Comparison of ENCODE assay signal across 7 cellular contexts in genomic region chr10:264160-265073, GRCh38.
DNase-seq lines count a peak whose midpoint lies in the region; ATAC-seq and TF ChIP-seq lines count a peak whose summit lies in the region.
"Not testable (repeated sequence)": the region's sequence is repeated elsewhere in the genome, so short reads cannot be mapped to it uniquely, and the experiment has no call there.

No MANE protein-coding gene starts in this region.

- peak; percentile 40 for ATAC-seq in central memory CD8-positive, alpha-beta T cell (replicated peaks; ENCODE audit: extremely low read depth, poor library complexity, severe bottlenecking)

- H3K9ac ChIP-seq in skeletal muscle satellite cell (ENCODE audit: low read depth, low read length) = peak overlapping the region; percentile 2

- peaks cover 12% of the 10 kb centered on the region for H3K4me1 Mint-ChIP-seq in T-helper 2 cell treated with Interferon-gamma antibody and Interleukin-4, amounts not matched to agents 5 μg/mL and 100 μg/mL, for 36 hours (ENCODE audit: low read depth)
- H3K4me1 Mint-ChIP-seq in activated T-cell treated with anti-CD3 and anti-CD28 coated beads, Interleukin-2, amount 50 U/mL, for 24 hours (ENCODE audit: low read depth) = not testable (repeated sequence)
- H3K4me1 Mint-ChIP-seq in central memory CD8-positive, alpha-beta T cell = peaks cover 20% of the 10 kb centered on the region

- H3K36me3 Mint-ChIP-seq in T-helper 2 cell treated with Interferon-gamma antibody and Interleukin-4, amounts not matched to agents 5 μg/mL and 100 μg/mL, for 36 hours (ENCODE audit: low read depth); activated T-cell treated with anti-CD3 and anti-CD28 coated beads, Interleukin-2, amount 50 U/mL, for 24 hours (ENCODE audit: low read depth); central memory CD8-positive, alpha-beta T cell (ENCODE audit: insufficient read depth): not testable (repeated sequence)

- not testable (repeated sequence) for H3K4me2 ChIP-seq in skeletal muscle satellite cell (ENCODE audit: low read length)

- H3K4me3 Mint-ChIP-seq in T-helper 2 cell treated with Interferon-gamma antibody and Interleukin-4, amounts not matched to agents 5 μg/mL and 100 μg/mL, for 36 hours; activated T-cell treated with anti-CD3 and anti-CD28 coated beads, Interleukin-2, amount 50 U/mL, for 24 hours; central memory CD8-positive, alpha-beta T cell: not testable (repeated sequence)

- TF ChIP-seq CTCF in GM12865 (IDR thresholded peaks at IDR 0.05; ENCODE audit: insufficient read depth, low read depth, low read length, missing control alignments) = not testable (repeated sequence)

- DNase-seq in GM12865 (ENCODE audit: low read depth) (peak; percentile 34), M059J (ENCODE audit: low read depth) (peak; percentile 34), kidney tubule cell (ENCODE audit: low spot score) (peak; percentile 12)
- DNase-seq in T-helper 2 cell treated with Interferon-gamma antibody and Interleukin-4, amounts not matched to agents 5 μg/mL and 100 μg/mL, for 36 hours (ENCODE audit: low spot score) = peak; percentile 12
- peak; percentile 36 for DNase-seq in activated T-cell treated with anti-CD3 and anti-CD28 coated beads, Interleukin-2, amount 50 U/mL, for 24 hours
- not testable (repeated sequence) for DNase-seq in central memory CD8-positive, alpha-beta T cell (ENCODE audit: low spot score in 2 of 2)

- not testable (repeated sequence) for H3K36me3 ChIP-seq in skeletal muscle satellite cell (ENCODE audit: insufficient read depth, low read length)

- H3K4me3 ChIP-seq in GM12865 (ENCODE audit: low read depth, low read length); skeletal muscle satellite cell (ENCODE audit: low read length): not testable (repeated sequence)

- not testable (repeated sequence) for H3K27me3 Mint-ChIP-seq in T-helper 2 cell treated with Interferon-gamma antibody and Interleukin-4, amounts not matched to agents 5 μg/mL and 100 μg/mL, for 36 hours (ENCODE audit: low read depth); activated T-cell treated with anti-CD3 and anti-CD28 coated beads, Interleukin-2, amount 50 U/mL, for 24 hours; central memory CD8-positive, alpha-beta T cell

- H3K27me3 ChIP-seq in skeletal muscle satellite cell (ENCODE audit: control insufficient read depth, insufficient read depth, low read length) = not testable (repeated sequence)

- not testable (repeated sequence) for H3K27ac Mint-ChIP-seq in T-helper 2 cell treated with Interferon-gamma antibody and Interleukin-4, amounts not matched to agents 5 μg/mL and 100 μg/mL, for 36 hours; central memory CD8-positive, alpha-beta T cell (ENCODE audit: low read depth)
- H3K27ac Mint-ChIP-seq in activated T-cell treated with anti-CD3 and anti-CD28 coated beads, Interleukin-2, amount 50 U/mL, for 24 hours = peak overlapping the region; percentile 61

- H3K9me3 Mint-ChIP-seq in T-helper 2 cell treated with Interferon-gamma antibody and Interleukin-4, amounts not matched to agents 5 μg/mL and 100 μg/mL, for 36 hours; activated T-cell treated with anti-CD3 and anti-CD28 coated beads, Interleukin-2, amount 50 U/mL, for 24 hours; central memory CD8-positive, alpha-beta T cell: not testable (repeated sequence)

- H3K4me1 ChIP-seq in skeletal muscle satellite cell (ENCODE audit: control insufficient read depth, insufficient read depth, low read length) = peaks cover 22% of the 10 kb centered on the region

- not testable (repeated sequence) for H3K9me3 ChIP-seq in skeletal muscle satellite cell (replicated peaks; ENCODE audit: low read length)
